In the genomic region with DNA sequence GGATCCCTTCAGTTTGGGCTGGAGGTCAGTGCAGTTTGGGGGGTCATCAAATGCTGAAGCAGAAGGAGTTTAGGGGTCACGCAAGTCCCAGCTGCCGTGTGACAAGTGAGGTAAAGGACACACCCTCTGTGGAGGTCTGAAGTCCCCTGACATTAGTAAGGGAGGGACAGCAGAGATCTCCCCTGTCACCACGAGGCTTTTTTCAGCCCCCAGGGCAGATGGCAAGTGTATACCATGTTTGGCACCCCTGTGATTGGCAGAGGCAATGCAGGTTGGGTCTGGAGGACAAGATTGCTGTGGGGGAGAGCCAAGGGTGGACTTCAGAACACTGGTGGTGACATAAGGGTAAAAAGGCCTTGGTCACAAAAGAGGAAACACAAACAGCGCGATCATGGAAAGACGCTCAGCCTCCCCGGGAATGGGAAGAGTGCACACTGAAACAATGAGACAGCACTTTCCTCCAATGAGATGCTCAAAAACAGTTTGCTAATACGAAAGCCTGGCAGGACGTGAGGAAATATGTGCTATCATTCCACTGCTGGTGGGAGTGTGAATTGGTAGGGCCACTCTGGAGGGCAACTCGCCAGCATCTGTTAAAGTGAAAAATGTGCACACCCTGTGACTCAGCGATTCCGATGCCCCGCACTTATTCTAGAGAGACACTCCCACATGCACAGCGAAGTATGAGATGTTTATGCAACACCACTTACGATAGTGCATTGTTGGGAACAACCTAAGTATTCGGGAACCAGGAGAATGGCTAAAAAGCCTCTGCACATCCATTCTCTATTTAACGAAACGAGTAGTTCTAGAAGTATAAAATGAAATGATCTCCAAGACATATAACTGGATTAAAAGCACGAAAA, we compare ENCODE assay signal across 8 cellular contexts. TPM values are rescaled to one million over a fixed set of nuclear protein-coding genes. Genes with fewer than 3 reads are reported as not detected.
DNase-seq lines count a peak whose midpoint lies in the region; TF ChIP-seq lines count a peak whose summit lies in the region.

No MANE protein-coding gene starts in this region.

- H3K4me3 ChIP-seq in BE2C (ENCODE audit: low read depth, low read length) (no peak overlapping the region), epithelial cell of esophagus (ENCODE audit: low read length) (peak overlapping the region; percentile 5), mucosa of stomach (ENCODE audit: low read length) (no peak overlapping the region), thymus (ENCODE audit: low read length) (no peak overlapping the region)

- peak; percentile 36 for DNase-seq in BE2C
- peak; percentile 91 for DNase-seq in KBM-7
- peak; percentile 62 to 66 for DNase-seq in activated CD4-positive, alpha-beta T cell treated with anti-CD3 and anti-CD28 coated beads for 4 hours
- DNase-seq in epithelial cell of esophagus (ENCODE audit: low read depth), result peak; percentile 90
- DNase-seq in effector CD4-positive, alpha-beta T cell, result no peak
- no peak for DNase-seq in cerebellar nuclear complex (lab: John Stamatoyannopoulos, UW)

- H3K9me3 ChIP-seq in BE2C (no peaks in the 10 kb centered on the region), mucosa of stomach (ENCODE audit: control insufficient read depth, low read length) (no peaks in the 10 kb centered on the region), thymus (ENCODE audit: control insufficient read depth) (no peaks in the 10 kb centered on the region)

- peak overlapping the region; percentile 42 for H3K27ac ChIP-seq in thymus (ENCODE audit: low read depth)

- H3K4me1 ChIP-seq in BE2C (peaks cover 4% of the 10 kb centered on the region; the same call in 1 of the 2 replicates), mucosa of stomach (ENCODE audit: control insufficient read depth, insufficient read depth, low read length) (peaks cover 14% of the 10 kb centered on the region), thymus (ENCODE audit: control insufficient read depth, insufficient read depth, low read length) (peaks cover 33% of the 10 kb centered on the region)

- in situ Hi-C loops in KBM-7 (cut with MboI; ENCODE audit: low pct_unique_long_range_greater_than_20kb, low sequenced_read_pairs), result no loop called here

- WGBS in thymus, result 45% methylated on average over 19 of the region's 19 CpGs

- H3K36me3 ChIP-seq in BE2C (no peaks in the 10 kb centered on the region), mucosa of stomach (ENCODE audit: control insufficient read depth, insufficient read depth, low read length) (no peaks in the 10 kb centered on the region), thymus (ENCODE audit: control insufficient read depth, insufficient read depth) (no peaks in the 10 kb centered on the region)

- H3K9ac ChIP-seq in mucosa of stomach (ENCODE audit: low read length), result peak overlapping the region; percentile 50

- H3K27me3 ChIP-seq in BE2C, result no peaks in the 10 kb centered on the region
- no peaks in the 10 kb centered on the region for H3K27me3 ChIP-seq in mucosa of stomach (ENCODE audit: control insufficient read depth, insufficient read depth, low read length)
- no peaks in the 10 kb centered on the region for H3K27me3 ChIP-seq in thymus (ENCODE audit: control insufficient read depth, insufficient read depth)

- TF ChIP-seq CTCF in BE2C (IDR thresholded peaks at IDR 0.05; ENCODE audit: low read depth, low read length) (no peak), epithelial cell of esophagus (IDR thresholded peaks at IDR 0.05; ENCODE audit: insufficient read depth, low read depth, low read length, missing control alignments) (no peak)

RNA-seq across cellular contexts. Expression of a gene that starts 14.4 kb away (rescaled TPM):
- 2.4 TPM for polyA plus RNA-seq in BE2C (2012; ENCODE audit: insufficient read depth, insufficient read length, low read depth)
- 75.4 TPM for polyA plus RNA-seq in thymus

RNA-seq across cellular contexts. Expression of a gene that starts 21.5 kb away (rescaled TPM):
- 9.8 TPM for polyA plus RNA-seq in BE2C (2012; ENCODE audit: insufficient read depth, insufficient read length, low read depth)
- polyA plus RNA-seq in thymus, result 28.6 TPM

RNA-seq across cellular contexts. Expression of a gene that starts 40.1 kb away (rescaled TPM):
- polyA plus RNA-seq in BE2C (2012; ENCODE audit: insufficient read depth, insufficient read length, low read depth), result 4.2 TPM
- polyA plus RNA-seq in thymus, result 17.2 TPM

RNA-seq across cellular contexts. Expression of a gene that starts 46.4 kb away (rescaled TPM):
- 1.2 TPM for polyA plus RNA-seq in BE2C (2012; ENCODE audit: insufficient read depth, insufficient read length, low read depth)
- polyA plus RNA-seq in thymus, result 33.3 TPM

RNA-seq across cellular contexts. Expression of a gene that starts 55.0 kb away (rescaled TPM):
- polyA plus RNA-seq in BE2C (2012; ENCODE audit: insufficient read depth, insufficient read length, low read depth), result not detected
- 28.9 TPM for polyA plus RNA-seq in thymus

Comparison
In these comparisons a context has a peak if more than half of its experiments do, and no peak if none do; other contexts are left out.
1. DNase-seq: peak in BE2C (single experiment), KBM-7 (single experiment), activated CD4-positive, alpha-beta T cell treated with anti-CD3 and anti-CD28 coated beads for 4 hours (2 of 2) and epithelial cell of esophagus (single experiment); none in effector CD4-positive, alpha-beta T cell (single experiment) and cerebellar nuclear complex (0 of 2).